ENCODE assay signal across 16 cellular contexts in genomic region chr20:42110301-42110700, GRCh38.
A peak's percentile ranks its signal among the peaks of the same experiment; 100 is the strongest.
DNase-seq lines count a peak whose midpoint lies in the region; ATAC-seq and TF ChIP-seq lines count a peak whose summit lies in the region.
"Had no signal": no experiment of that assay in that cellular context is flagged by ENCODE, and none has a peak within 500 bp of the region (broad histone marks: within the 10 kb centered on the region; RNA-seq: fewer than 3 reads in every experiment).

No MANE protein-coding gene starts in this region.

- in situ Hi-C loops in SK-MEL-5 (cut with HindIII; ENCODE audit: low pct_unique_long_range_greater_than_20kb, low sequenced_read_pairs): no loop called here

- no peaks in the 10 kb centered on the region for H3K36me3 Mint-ChIP-seq in WTC11
- H3K36me3 Mint-ChIP-seq: CD4-positive, CD25-positive, alpha-beta regulatory T cell; CD8-positive, alpha-beta T cell had no signal

- no peak for ATAC-seq in WTC11
- ATAC-seq: CD8-positive, alpha-beta T cell had no signal

- peaks cover 5% of the 10 kb centered on the region for H3K4me1 Mint-ChIP-seq in WTC11
- H3K4me1 Mint-ChIP-seq: CD4-positive, CD25-positive, alpha-beta regulatory T cell had no signal

- H2BK15ac ChIP-seq in neuronal stem cell (ENCODE audit: low read length): no peak overlapping the region

- no peak overlapping the region for H2AK5ac ChIP-seq in neuronal stem cell (ENCODE audit: low read depth, low read length)

- no peaks in the 10 kb centered on the region for H3K79me1 ChIP-seq in neuronal stem cell (ENCODE audit: low read depth, low read length)

- H3K36me3 ChIP-seq in neuronal stem cell (replicated peaks in 1 of 2; ENCODE audit: control insufficient read depth in 2 of 2, insufficient read depth in 2 of 2, low read length in 2 of 2): no peaks in the 10 kb centered on the region

- no peaks in the 10 kb centered on the region for H3K9me3 ChIP-seq in neuronal stem cell (replicated peaks in 1 of 2; ENCODE audit: control insufficient read depth in 2 of 2, insufficient read depth in 1 of 2, low read depth in 1 of 2, low read length in 2 of 2)
- H3K9me3 ChIP-seq: Caco-2 had no signal

- no peak overlapping the region for H3K9ac ChIP-seq in neuronal stem cell (ENCODE audit: low read depth, low read length, poor library complexity)
- H3K9ac ChIP-seq: GM23248 had no signal

- no peak overlapping the region for H4K91ac ChIP-seq in neuronal stem cell (ENCODE audit: low read depth, low read length, poor library complexity)

- H3K9me3 Mint-ChIP-seq in WTC11: no peaks in the 10 kb centered on the region
- H3K9me3 Mint-ChIP-seq: CD8-positive, alpha-beta T cell had no signal

- H3K4me3 ChIP-seq in neuronal stem cell (ENCODE audit: low read length in 2 of 2): no peak overlapping the region
- H3K4me3 ChIP-seq: GM23248 had no signal

- H3K4me3 Mint-ChIP-seq in WTC11: no peak overlapping the region
- H3K4me3 Mint-ChIP-seq: CD4-positive, CD25-positive, alpha-beta regulatory T cell; CD8-positive, alpha-beta T cell had no signal

- H3K18ac ChIP-seq in neuronal stem cell (ENCODE audit: low read length): no peak overlapping the region

- no peak overlapping the region for H2BK5ac ChIP-seq in neuronal stem cell (ENCODE audit: low read length)

- H4K8ac ChIP-seq in neuronal stem cell (ENCODE audit: low read depth, low read length): no peak overlapping the region

- no peaks in the 10 kb centered on the region for H3K27me3 Mint-ChIP-seq in WTC11 (ENCODE audit: low read depth)
- H3K27me3 Mint-ChIP-seq: CD4-positive, CD25-positive, alpha-beta regulatory T cell had no signal

- H3K23ac ChIP-seq in neuronal stem cell (ENCODE audit: low read depth, low read length, poor library complexity): no peak overlapping the region

- no peak for TF ChIP-seq CTCF in WTC11 (IDR thresholded peaks at IDR 0.05)

- H2BK120ac ChIP-seq in neuronal stem cell (ENCODE audit: low read depth, low read length): peak overlapping the region; percentile 22

- CTCF ChIA-PET in WTC11 (lab: Charles Lee): interaction anchor here (1.2 kb wide), 1 partner anchor 371 kb away, joined by 3 read pairs; no protein-coding TSS in a partner anchor

- no peak overlapping the region for H3K14ac ChIP-seq in neuronal stem cell (ENCODE audit: low read length)

- H3K27ac Mint-ChIP-seq in WTC11: no peak overlapping the region
- H3K27ac Mint-ChIP-seq: CD4-positive, CD25-positive, alpha-beta regulatory T cell; CD8-positive, alpha-beta T cell had no signal

- H2BK12ac ChIP-seq in neuronal stem cell (ENCODE audit: low read length): no peak overlapping the region

- no peak overlapping the region for H3K4me2 ChIP-seq in neuronal stem cell (ENCODE audit: insufficient read depth, low read length, poor library complexity, severe bottlenecking)

- peak; percentile 59 for DNase-seq in SK-MEL-5 (ENCODE audit: low read depth, low spot score)
- DNase-seq in WTC11 (ENCODE audit: low spot score): no peak
- peak in 23 of 42 donors; percentile 4 to 54 (median 16) for DNase-seq in head of caudate nucleus
- no peak for DNase-seq in neuronal stem cell (ENCODE audit: low spot score)
- DNase-seq in dermis blood vessel endothelial cell: no peak
- no peak for DNase-seq in activated T-cell treated with anti-CD3 and anti-CD28 coated beads for 4 hours
- DNase-seq in DMS 273 (lab: John Stamatoyannopoulos, UW; ENCODE audit: unreplicated experiment): no peak
- no peak for DNase-seq in glomerular visceral epithelial cell (ENCODE audit: extremely low spot score)
- DNase-seq: Caco-2; CD4-positive, CD25-positive, alpha-beta regulatory T cell; CD8-positive, alpha-beta T cell; DMS 273 treated with DMSO at 0.1 percent for 48 hours; DND-41; GM23248; H7; HCEC 1CT had no signal

- POLR2A ChIA-PET in WTC11 (lab: Charles Lee): no interaction called here

- H3K4ac ChIP-seq in neuronal stem cell (ENCODE audit: low read length): no peak overlapping the region

- no peak overlapping the region for H3K27ac ChIP-seq in neuronal stem cell (replicated peaks; ENCODE audit: low read length)
- H3K27ac ChIP-seq: GM23248 had no signal

- H3K27me3 ChIP-seq in neuronal stem cell (ENCODE audit: control insufficient read depth in 3 of 3, insufficient read depth in 3 of 3, low read depth in 1 of 3, low read length in 3 of 3): no peaks in the 10 kb centered on the region

- peaks cover 0 to 9% of the 10 kb centered on the region in 2 donors for H3K4me1 ChIP-seq in neuronal stem cell (ENCODE audit: control insufficient read depth in 2 of 2, insufficient read depth in 1 of 2, low read depth in 1 of 2, low read length in 2 of 2)
- H3K4me1 ChIP-seq: Caco-2 had no signal

- WGBS in neuronal stem cell (ENCODE audit: extremely low coverage in 2 of 2, insufficient read length in 2 of 2, insufficient replicate concordance in 1 of 2), 2 donors: no CpG with 5 or more reads among the region's 15 CpGs

- intact Hi-C loops in head of caudate nucleus (cut with DNase I): no loop called here

- no peak overlapping the region for H2AFZ ChIP-seq in neuronal stem cell (ENCODE audit: low read length)
- H2AFZ ChIP-seq: GM23248 had no signal

TF ChIP-seq in WTC11, 78 proteins besides CTCF, POLR2A, EP300 and RAD21:
- TF ChIP-seq JAZF1 (CRISPR knock-in tag; IDR thresholded peaks at IDR 0.05) (no peak), SP1 (CRISPR knock-in tag; conservative IDR thresholded peaks at IDR 0.05) (no peak), NR2C2 (CRISPR knock-in tag; IDR thresholded peaks at IDR 0.05) (no peak), FOXP1 (CRISPR knock-in tag; IDR thresholded peaks at IDR 0.05; ENCODE audit: borderline replicate concordance) (0 out of 2 replicates have a peak, but pooled peaks have one; percentile 14)

Comparison
In these comparisons a context has a peak if more than half of its experiments do, and no peak if none do; other contexts are left out.
1. DNase-seq: peak in SK-MEL-5 (single experiment) and head of caudate nucleus (23 of 42); none in WTC11 (single experiment), neuronal stem cell (single experiment), dermis blood vessel endothelial cell (single experiment), activated T-cell treated with anti-CD3 and anti-CD28 coated beads for 4 hours (single experiment), DMS 273 (single experiment) and glomerular visceral epithelial cell (single experiment).